Comparison of ENCODE assay signal across 12 cellular contexts in the genomic region with DNA sequence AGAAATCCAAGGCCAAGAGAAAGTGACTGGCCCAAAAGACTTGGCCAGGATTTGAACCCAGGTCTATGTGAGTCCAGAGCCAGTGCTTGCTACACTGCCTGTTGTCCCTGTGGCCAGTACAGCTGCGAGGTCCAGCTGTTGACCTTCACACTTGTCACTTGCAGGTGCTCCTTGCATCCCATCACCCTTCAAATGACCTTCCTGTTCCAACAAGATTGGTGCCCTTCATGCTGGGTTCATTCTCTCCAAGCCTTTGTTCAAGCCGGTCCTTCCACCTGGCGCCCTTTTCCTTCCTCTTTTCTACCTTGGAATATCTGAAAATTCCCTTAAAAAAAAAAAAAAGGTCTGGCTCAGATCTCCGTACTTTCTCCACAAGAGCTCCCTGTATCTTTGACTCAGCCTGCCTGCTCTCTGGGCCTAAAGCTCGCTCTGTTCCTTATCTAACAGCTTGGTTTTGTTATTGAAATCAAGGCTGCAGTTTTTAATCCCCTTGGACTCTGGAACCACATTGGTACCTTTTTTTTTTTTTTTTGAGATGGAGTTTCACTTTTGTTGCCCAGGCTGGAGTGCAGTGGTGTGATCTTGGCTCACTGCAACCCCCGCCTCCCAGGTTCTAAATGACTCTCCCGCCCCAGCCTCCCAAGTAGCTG. TPM values are rescaled to one million over a fixed set of nuclear protein-coding genes. Genes with fewer than 3 reads are reported as not detected.
A peak's percentile ranks its signal among the peaks of the same experiment; 100 is the strongest.
DNase-seq lines count a peak whose midpoint lies in the region; ATAC-seq and TF ChIP-seq lines count a peak whose summit lies in the region.
"Had no signal": no experiment of that assay in that cellular context is flagged by ENCODE, and none has a peak within 500 bp of the region (broad histone marks: within the 10 kb centered on the region; RNA-seq: fewer than 3 reads in every experiment).

No MANE protein-coding gene starts in this region.

- H3K27ac Mint-ChIP-seq in memory B cell, result peak overlapping the region; percentile 28

- H3K36me3 Mint-ChIP-seq in memory B cell, result no peaks in the 10 kb centered on the region
- H3K36me3 Mint-ChIP-seq: CD4-positive, alpha-beta memory T cell had no signal

- H3K4me1 ChIP-seq in esophagus muscularis mucosa (peaks cover 10 to 38% (median 30%) of the 10 kb centered on the region in 4 donors), subcutaneous abdominal adipose tissue (ENCODE audit: control insufficient read depth in 5 of 5, insufficient read depth in 5 of 5, low read length in 5 of 5) (peaks cover 3 to 31% (median 20%) of the 10 kb centered on the region in 5 donors)

- H3K27me3 ChIP-seq in esophagus muscularis mucosa (no peaks in the 10 kb centered on the region), subcutaneous abdominal adipose tissue (ENCODE audit: control insufficient read depth in 5 of 5, insufficient read depth in 4 of 5, low read length in 5 of 5) (peaks cover 0 to 17% (median 9%) of the 10 kb centered on the region in 5 donors)

- no peak overlapping the region for H3K9ac ChIP-seq in subcutaneous abdominal adipose tissue (ENCODE audit: low read length in 5 of 5)

- ATAC-seq in memory B cell (ENCODE audit: low read depth) (no peak), GM21390 (IDR thresholded peaks at IDR 0.05; ENCODE audit: unreplicated experiment) (no peak)

- no peak for TF ChIP-seq CTCF in esophagus muscularis mucosa (IDR thresholded peaks at IDR 0.05)

- H3K4me3 ChIP-seq in esophagus muscularis mucosa (no peak overlapping the region), subcutaneous abdominal adipose tissue (ENCODE audit: low read depth in 1 of 5, low read length in 5 of 5) (no peak overlapping the region)

- no peak for TF ChIP-seq EP300 in esophagus muscularis mucosa (IDR thresholded peaks at IDR 0.05)

- H3K4me3 Mint-ChIP-seq in memory B cell, result no peak overlapping the region
- H3K4me3 Mint-ChIP-seq: CD4-positive, alpha-beta memory T cell had no signal

- H3K9me3 ChIP-seq in esophagus muscularis mucosa, result no peaks in the 10 kb centered on the region
- H3K9me3 ChIP-seq in subcutaneous abdominal adipose tissue (ENCODE audit: control insufficient read depth in 5 of 5, low read length in 5 of 5), result no peaks in the 10 kb centered on the region

- H3K36me3 ChIP-seq in esophagus muscularis mucosa (no peaks in the 10 kb centered on the region), subcutaneous abdominal adipose tissue (ENCODE audit: control insufficient read depth in 5 of 5, insufficient read depth in 5 of 5, low read length in 5 of 5) (no peaks in the 10 kb centered on the region)

- no peaks in the 10 kb centered on the region for H3K9me3 Mint-ChIP-seq in memory B cell
- H3K9me3 Mint-ChIP-seq: CD4-positive, alpha-beta memory T cell had no signal

- peaks cover 2% of the 10 kb centered on the region for H3K27me3 Mint-ChIP-seq in memory B cell

- WGBS in esophagus muscularis mucosa, result 90% methylated on average over 7 of the region's 7 CpGs

- H3K4me1 Mint-ChIP-seq in memory B cell, result peaks cover 48% of the 10 kb centered on the region

- H3K27ac ChIP-seq in esophagus muscularis mucosa (replicated peaks in 1 of 4), result peak overlapping the region; percentile 49 to 72 (median 58)
- H3K27ac ChIP-seq in subcutaneous abdominal adipose tissue (ENCODE audit: low read depth, low read length), result peak overlapping the region; percentile 40

- TF ChIP-seq POLR2A in esophagus muscularis mucosa (IDR thresholded peaks at IDR 0.05; ENCODE audit: low read depth), result no peak

- DNase-seq in NCI-H146 treated with DMSO at 0.1 percent for 48 hours (lab: John Stamatoyannopoulos, UW; ENCODE audit: unreplicated experiment) (peak; percentile 28), esophagus muscularis mucosa (ENCODE audit: extremely low spot score) (no peak), memory B cell (ENCODE audit: low spot score in 2 of 2) (no peak), DMS79 treated with DMSO at 0.1 percent for 48 hours (lab: John Stamatoyannopoulos, UW) (no peak), NCI-H2171 (lab: John Stamatoyannopoulos, UW) (no peak)
- no peak for DNase-seq in activated naive CD4-positive, alpha-beta T cell treated with Interleukin-2 at 50 U/mL for 16 hours
- DNase-seq: CD4-positive, alpha-beta memory T cell; NCI-H1417 treated with DMSO at 0.1 percent for 48 hours; posterior cingulate gyrus; SW 1271 had no signal

- intact Hi-C loops in esophagus muscularis mucosa (cut with DNase I), result no loop called here

RNA-seq across cellular contexts. Expression of a gene that starts 22.2 kb away (rescaled TPM):
- 10 to 100 TPM; 30.7 to 47.4 (median 37.1) TPM for total RNA-seq in esophagus muscularis mucosa
